ENCODE assay signal across 5 cellular contexts in the genomic region with DNA sequence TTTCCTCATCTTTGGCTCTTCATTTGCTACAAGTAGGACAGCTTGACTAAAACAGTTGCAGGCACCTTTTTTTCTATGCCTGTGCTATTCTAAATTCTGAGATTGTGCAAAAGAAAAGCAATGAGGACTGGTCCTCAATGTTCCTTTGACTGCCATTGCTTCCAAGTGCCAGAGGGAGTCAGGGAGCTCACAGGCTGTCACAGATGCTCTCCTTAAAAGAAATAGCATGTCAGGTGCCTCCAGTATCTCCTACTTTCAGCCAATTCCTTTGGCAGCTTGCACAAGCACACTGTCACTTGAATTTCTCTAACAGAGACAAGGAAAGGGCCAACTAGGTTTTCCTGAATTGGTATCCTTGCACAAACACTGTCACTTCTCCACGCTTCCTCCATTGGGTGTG.
"Had no signal": no experiment of that assay in that cellular context is flagged by ENCODE, and none has a peak within 500 bp of the region (broad histone marks: within the 10 kb centered on the region; RNA-seq: fewer than 3 reads in every experiment).

No MANE protein-coding gene starts in this region.

- H3K4me3 Mint-ChIP-seq: GM23338, H9, IgD-negative memory B cell had no signal

- H3K4me1 Mint-ChIP-seq: GM23338, H9, IgD-negative memory B cell had no signal

- H3K27ac Mint-ChIP-seq: GM23338, H9, IgD-negative memory B cell had no signal

- H3K4me3 ChIP-seq: GM23338 had no signal

- ATAC-seq: GM23338 had no signal

- DNase-seq: H9, HCEC 1CT, KBM-7 had no signal

- H2AFZ ChIP-seq: GM23338 had no signal

- H3K27me3 Mint-ChIP-seq: IgD-negative memory B cell had no signal

- H3K36me3 Mint-ChIP-seq: IgD-negative memory B cell had no signal

- H3K4me2 ChIP-seq: GM23338 had no signal
